Comparison of ENCODE assay signal across 1 cellular context in the genomic region with DNA sequence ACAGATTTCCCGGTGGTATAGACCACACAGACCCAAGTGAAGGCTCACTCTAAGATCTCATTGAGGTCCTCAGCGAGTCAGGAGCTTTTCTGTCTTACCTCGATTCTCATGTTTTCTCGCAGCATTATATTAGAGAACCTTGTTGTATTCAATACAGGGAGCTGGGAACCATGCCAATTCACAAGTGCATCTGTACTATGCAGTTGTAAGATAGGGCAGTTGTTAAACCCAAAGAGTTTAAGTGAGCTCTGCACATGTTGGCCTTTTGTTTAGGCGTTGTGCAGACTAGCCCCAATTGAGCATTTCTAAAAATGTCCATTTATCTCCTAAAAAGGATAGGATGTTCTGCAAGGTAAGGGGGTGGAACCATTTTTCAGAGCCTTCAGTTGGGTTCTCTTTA.
A peak's percentile ranks its signal among the peaks of the same experiment; 100 is the strongest.
TF ChIP-seq lines count a peak whose summit lies in the region.

No MANE protein-coding gene starts in this region.

TF ChIP-seq in SK-N-SH, 30 proteins besides CTCF, POLR2A, EP300 and RAD21 (continued from another document):
- TF ChIP-seq, protein P1, sequence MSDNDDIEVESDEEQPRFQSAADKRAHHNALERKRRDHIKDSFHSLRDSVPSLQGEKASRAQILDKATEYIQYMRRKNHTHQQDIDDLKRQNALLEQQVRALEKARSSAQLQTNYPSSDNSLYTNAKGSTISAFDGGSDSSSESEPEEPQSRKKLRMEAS (IDR thresholded peaks at IDR 0.05; ENCODE audit: low read depth): no peak
- TF ChIP-seq FOXJ3 (CRISPR knock-in tag; IDR thresholded peaks at IDR 0.05) (no peak), TAF1 (IDR thresholded peaks at IDR 0.05; ENCODE audit: borderline replicate concordance, low read depth, low read length) (no peak), RXRA (IDR thresholded peaks at IDR 0.05; ENCODE audit: borderline replicate concordance, low read depth) (no peak), POLR2AphosphoS5 (IDR thresholded peaks at IDR 0.05; ENCODE audit: low read depth, low read length) (0 out of 2 replicates have a peak, but pooled peaks have one; percentile 17), ELF1 (IDR thresholded peaks at IDR 0.05) (no peak), TCF12 (IDR thresholded peaks at IDR 0.05) (no peak), NFIC (IDR thresholded peaks at IDR 0.05; ENCODE audit: borderline replicate concordance) (peak; percentile 27; the same call in 1 of the 2 replicates)
- TF ChIP-seq, protein P2, sequence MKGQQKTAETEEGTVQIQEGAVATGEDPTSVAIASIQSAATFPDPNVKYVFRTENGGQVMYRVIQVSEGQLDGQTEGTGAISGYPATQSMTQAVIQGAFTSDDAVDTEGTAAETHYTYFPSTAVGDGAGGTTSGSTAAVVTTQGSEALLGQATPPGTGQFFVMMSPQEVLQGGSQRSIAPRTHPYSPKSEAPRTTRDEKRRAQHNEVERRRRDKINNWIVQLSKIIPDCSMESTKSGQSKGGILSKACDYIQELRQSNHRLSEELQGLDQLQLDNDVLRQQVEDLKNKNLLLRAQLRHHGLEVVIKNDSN (IDR thresholded peaks at IDR 0.05; ENCODE audit: borderline replicate concordance, low read depth): no peak
TF ChIP-seq in SK-N-SH: peak in this region for 3.
